9 cellular contexts compared by ENCODE assay signal in genomic region chr4:89306486-89307184, GRCh38. TPM values are rescaled to one million over a fixed set of nuclear protein-coding genes. Genes with fewer than 3 reads are reported as not detected.
A peak's percentile ranks its signal among the peaks of the same experiment; 100 is the strongest.
DNase-seq lines count a peak whose midpoint lies in the region; ATAC-seq, FAIRE-seq and TF ChIP-seq lines count a peak whose summit lies in the region.
"Had no signal": no experiment of that assay in that cellular context is flagged by ENCODE, and none has a peak within 500 bp of the region (broad histone marks: within the 10 kb centered on the region; RNA-seq: fewer than 3 reads in every experiment).

No MANE protein-coding gene starts in this region.

- BruUV-seq in HepG2 (replicated peaks; lab: Mats Ljungman, UMichigan), result no TSS peak

- ATAC-seq in HepG2 (no peak), body of pancreas (no peak)

- H4K20me1 ChIP-seq in HepG2 (ENCODE audit: insufficient read depth, low read length), result no peaks in the 10 kb centered on the region

- in situ Hi-C loops in HepG2 (cut with HindIII; ENCODE audit: extremely low pct_ligation_motif_present, low pct_unique_long_range_greater_than_20kb), result no loop called here
- in situ Hi-C loops in GM13977 (cut with MboI; ENCODE audit: low pct_unique_long_range_greater_than_20kb, low sequenced_read_pairs, unreplicated experiment), result no loop called here
- in situ Hi-C loops in KBM-7 (cut with MboI; ENCODE audit: low pct_unique_long_range_greater_than_20kb, low sequenced_read_pairs), result no loop called here

- TF ChIP-seq POLR2A in HepG2 (IDR thresholded peaks at IDR 0.05; ENCODE audit: insufficient read depth in 1 of 2, low read depth in 2 of 2, low read length in 2 of 2), result no peak
- no peak for TF ChIP-seq POLR2A in body of pancreas (IDR thresholded peaks at IDR 0.05)

- TF ChIP-seq RAD21 in liver (IDR thresholded peaks at IDR 0.05) (no peak), HepG2 (CRISPR knock-in tag; IDR thresholded peaks at IDR 0.05) (no peak)

- TF ChIP-seq CTCF in liver (IDR thresholded peaks at IDR 0.05; ENCODE audit: low read depth, low read length, missing input control), result no peak
- TF ChIP-seq CTCF in HepG2 (CRISPR knock-in tag; IDR thresholded peaks at IDR 0.05), result no peak
- TF ChIP-seq CTCF in body of pancreas (IDR thresholded peaks at IDR 0.05), result no peak
- no peak for TF ChIP-seq CTCF in GM13977 (IDR thresholded peaks at IDR 0.05; ENCODE audit: extremely low read depth, insufficient read depth, missing control alignments)

- H3K9me3 ChIP-seq in liver (ENCODE audit: control insufficient read depth in 4 of 4, low read length in 3 of 4), result no peaks in the 10 kb centered on the region
- no peaks in the 10 kb centered on the region for H3K9me3 ChIP-seq in HepG2 (ENCODE audit: low read length)
- no peaks in the 10 kb centered on the region for H3K9me3 ChIP-seq in body of pancreas
- no peaks in the 10 kb centered on the region for H3K9me3 ChIP-seq in mucosa of rectum (ENCODE audit: control insufficient read depth in 2 of 2, low read length in 2 of 2)

- CTCF ChIA-PET in HepG2 (lab: Yijun Ruan, JAX; ENCODE audit: low intra/inter-chr PET ratio, low total read pairs), result no interaction called here

- H3K27ac ChIP-seq in liver (ENCODE audit: low read depth in 1 of 2, low read length in 2 of 2) (peak overlapping the region; percentile 14 to 52), HepG2 (ENCODE audit: extremely low read length, insufficient read depth, low read length) (no peak overlapping the region), body of pancreas (peak overlapping the region; percentile 64 to 84 (median 78)), mucosa of rectum (ENCODE audit: low read depth in 2 of 2, low read length in 2 of 2) (peak overlapping the region; percentile 80 to 86), urinary bladder (ENCODE audit: low read depth) (no peak overlapping the region)

- intact Hi-C loops in HepG2 (cut with micrococcal nuclease; ENCODE audit: unreplicated experiment) (no loop called here), body of pancreas (cut with DNase I) (no loop called here)

- POLR2A ChIA-PET in HepG2 (lab: Yijun Ruan, JAX), result no interaction called here

- H3K4me2 ChIP-seq in HepG2 (ENCODE audit: low read depth, low read length), result no peak overlapping the region

- TF ChIP-seq EP300 in HepG2 (IDR thresholded peaks at IDR 0.05; ENCODE audit: low read depth in 2 of 2, low read length in 2 of 2) (no peak), HepG2 (CRISPR knock-in tag; IDR thresholded peaks at IDR 0.05; ENCODE audit: borderline replicate concordance) (no peak)

- peaks cover 0 to 24% (median 7%) of the 10 kb centered on the region in 4 donors for H3K4me1 ChIP-seq in liver (ENCODE audit: control insufficient read depth in 4 of 4, insufficient read depth in 4 of 4, low read length in 3 of 4)
- H3K4me1 ChIP-seq in HepG2 (ENCODE audit: insufficient read depth, low read length), result no peaks in the 10 kb centered on the region
- H3K4me1 ChIP-seq in body of pancreas, result peaks cover 48% of the 10 kb centered on the region
- H3K4me1 ChIP-seq in mucosa of rectum (ENCODE audit: control insufficient read depth in 2 of 2, insufficient read depth in 2 of 2, low read length in 2 of 2), result peaks cover 12 to 29% of the 10 kb centered on the region in 2 donors
- H3K4me1 ChIP-seq in urinary bladder (ENCODE audit: insufficient read depth), result no peaks in the 10 kb centered on the region

- H3K4me3 ChIP-seq in liver (ENCODE audit: low read depth in 1 of 3, low read length in 3 of 3), result peak overlapping the region in 1 of 3 donors; percentile 66
- no peak overlapping the region for H3K4me3 ChIP-seq in HepG2 (replicated peaks in 1 of 3; ENCODE audit: insufficient read depth in 1 of 3, low read depth in 2 of 3, low read length in 3 of 3)
- H3K4me3 ChIP-seq in body of pancreas, result peak overlapping the region in 1 of 2 donors; percentile 74
- H3K4me3 ChIP-seq in mucosa of rectum (ENCODE audit: low read length in 2 of 2), result peak overlapping the region; percentile 91 to 94
- H3K4me3 ChIP-seq in urinary bladder (ENCODE audit: low read depth, low read length), result peak overlapping the region; percentile 0

- no peak overlapping the region for H2AFZ ChIP-seq in HepG2 (ENCODE audit: low read length)

- FAIRE-seq in HepG2 (lab: Jason Lieb, UNC), result no peak

- H3K79me2 ChIP-seq in HepG2 (ENCODE audit: insufficient read depth, low read length), result no peaks in the 10 kb centered on the region

- H3K9ac ChIP-seq in liver (ENCODE audit: low read depth in 1 of 2, low read length in 2 of 2), result peak overlapping the region in 1 of 2 donors; percentile 87
- no peak overlapping the region for H3K9ac ChIP-seq in HepG2 (ENCODE audit: insufficient read depth, low read depth, low read length)
- peak overlapping the region; percentile 83 to 91 for H3K9ac ChIP-seq in mucosa of rectum (ENCODE audit: low read depth in 1 of 2, low read length in 2 of 2)

- H3K27me3 ChIP-seq in liver (ENCODE audit: control insufficient read depth in 4 of 4, insufficient read depth in 4 of 4, low read length in 3 of 4) (no peaks in the 10 kb centered on the region), HepG2 (ENCODE audit: control insufficient read depth in 1 of 2, insufficient read depth in 2 of 2, low read length in 2 of 2) (peaks cover 0 to 23% of the 10 kb centered on the region in 2 experiments; a peak in 3 of 5 replicates), body of pancreas (no peaks in the 10 kb centered on the region), mucosa of rectum (ENCODE audit: control insufficient read depth in 2 of 2, insufficient read depth in 2 of 2, low read length in 2 of 2) (no peaks in the 10 kb centered on the region)

- 46% methylated on average over 11 of the region's 11 CpGs for WGBS in liver
- 11% methylated on average over 11 of the region's 11 CpGs for WGBS in HepG2 (ENCODE audit: low lambda C conversion rate)
- WGBS in body of pancreas, 2 donors, result 13 to 19% methylated on average over 11 of the region's 11 CpGs
- 69% methylated on average over 11 of the region's 11 CpGs for WGBS in urinary bladder

- no peaks in the 10 kb centered on the region for H3K36me3 ChIP-seq in liver (ENCODE audit: control insufficient read depth in 4 of 4, insufficient read depth in 3 of 4, low read depth in 1 of 4, low read length in 3 of 4)
- no peaks in the 10 kb centered on the region for H3K36me3 ChIP-seq in HepG2 (replicated peaks in 1 of 2; ENCODE audit: control insufficient read depth in 1 of 2, insufficient read depth in 2 of 2, low read length in 2 of 2)
- H3K36me3 ChIP-seq in body of pancreas (replicated peaks in 1 of 2; ENCODE audit: insufficient read depth in 1 of 2, low read depth in 2 of 2), result no peaks in the 10 kb centered on the region
- H3K36me3 ChIP-seq in mucosa of rectum (ENCODE audit: control insufficient read depth in 2 of 2, insufficient read depth in 2 of 2, low read length in 2 of 2), result no peaks in the 10 kb centered on the region
- no peaks in the 10 kb centered on the region for H3K36me3 ChIP-seq in urinary bladder (ENCODE audit: insufficient read depth)

- DNase-seq in HepG2 (ENCODE audit: low spot score), result no peak
- no peak for DNase-seq in body of pancreas
- DNase-seq in effector CD8-positive, alpha-beta T cell (lab: John Stamatoyannopoulos, UW), result no peak
- DNase-seq in GM13977 (ENCODE audit: low spot score), result no peak
- no peak for DNase-seq in KBM-7
- DNase-seq: activated CD4-positive, CD25-positive, alpha-beta regulatory T cell treated with anti-CD3 and anti-CD28 coated beads, Interleukin-2, amount 50 U/mL, for 72 hours had no signal

TF ChIP-seq in liver, 16 proteins besides CTCF, POLR2A, EP300 and RAD21 (continues in another document):
- TF ChIP-seq ATF3 (IDR thresholded peaks at IDR 0.05), result no peak
- no peak for TF ChIP-seq EGR1 (IDR thresholded peaks at IDR 0.05; ENCODE audit: low read depth in 2 of 2)
- TF ChIP-seq HNF4A (conservative IDR thresholded peaks at IDR 0.05), result no peak
- no peak for TF ChIP-seq NR2F2 (IDR thresholded peaks at IDR 0.05)

TF ChIP-seq in HepG2, 621 proteins besides CTCF, POLR2A, EP300 and RAD21 (continues in another document):
- TF ChIP-seq FOXP1 (IDR thresholded peaks at IDR 0.05), result no peak
- no peak for TF ChIP-seq FOXP1 (CRISPR knock-in tag; IDR thresholded peaks at IDR 0.05)
- TF ChIP-seq SIX1 (CRISPR knock-in tag; IDR thresholded peaks at IDR 0.05; ENCODE audit: borderline replicate concordance), result no peak
- TF ChIP-seq RFX1 (IDR thresholded peaks at IDR 0.05), result no peak
- no peak for TF ChIP-seq TOPORS (CRISPR knock-in tag; IDR thresholded peaks at IDR 0.05)
- no peak for TF ChIP-seq POLR2AphosphoS5 (IDR thresholded peaks at IDR 0.05; ENCODE audit: low read depth, low read length)
- no peak for TF ChIP-seq KLF13 (CRISPR knock-in tag; IDR thresholded peaks at IDR 0.05)
- no peak for TF ChIP-seq CENPBD1 (CRISPR knock-in tag; IDR thresholded peaks at IDR 0.05; ENCODE audit: borderline replicate concordance, low read depth)

RNA-seq across cellular contexts. Expression of gene GPRIN3, which starts 1.0 kb away (rescaled TPM):
- total RNA-seq in liver (1 to 10 TPM; 1.4 to 1.5 TPM), HepG2 (2016; rRNA removed; fragmentation: Illumina TruSeq; extraction: Trizol) (not detected in 2 replicates), body of pancreas (1 to 10 TPM; 5.3 to 9.3 TPM), urinary bladder (7.2 TPM)
- polyA plus RNA-seq in liver (under 1 TPM; 0.25 to 0.44 TPM), HepG2 (2011; rRNA removed) (not detected in 2 replicates), urinary bladder (0.66 TPM)
- not detected in 2 replicates for total RNA-seq in HepG2 (2016; cell fraction: cytosol; rRNA removed; fragmentation: Illumina TruSeq; extraction: Trizol; ENCODE audit: low read depth)
- total RNA-seq in HepG2 (2016; cell fraction: insoluble cytoplasmic fraction; rRNA removed; fragmentation: Illumina TruSeq; extraction: Trizol), result not detected in 2 replicates
- total RNA-seq in HepG2 (2016; cell fraction: membrane; rRNA removed; fragmentation: Illumina TruSeq; extraction: Trizol), result not detected in 2 replicates
- not detected in 2 replicates for total RNA-seq in HepG2 (2016; cell fraction: nucleus; rRNA removed; fragmentation: Illumina TruSeq; extraction: Trizol)
- not detected in 2 replicates for polyA plus RNA-seq in HepG2 (2011; cell fraction: cytosol; rRNA removed)
- not detected in 2 replicates for polyA plus RNA-seq in HepG2 (2011; cell fraction: nucleus; rRNA removed)
- polyA plus RNA-seq in HepG2 (2012), result not detected in 2 replicates
- not detected in 2 replicates for polyA plus RNA-seq in HepG2 (2016; cell fraction: cytosol; fragmentation: Illumina TruSeq; extraction: Trizol; ENCODE audit: low read depth)
- polyA plus RNA-seq in HepG2 (2016; cell fraction: insoluble cytoplasmic fraction; fragmentation: Illumina TruSeq; extraction: Trizol; ENCODE audit: low read depth), result not detected in 2 replicates
- not detected in 2 replicates for polyA plus RNA-seq in HepG2 (2016; cell fraction: membrane; fragmentation: Illumina TruSeq; extraction: Trizol; ENCODE audit: low read depth)
- polyA plus RNA-seq in HepG2 (2016; cell fraction: nucleus; fragmentation: Illumina TruSeq; extraction: Trizol; ENCODE audit: insufficient read depth, low read depth), result not detected in 2 replicates
- polyA minus RNA-seq in HepG2 (2011; rRNA and poly(A)+ RNA removed; ENCODE audit: low replicate concordance), result not detected in 2 replicates
- not detected in 2 replicates for polyA minus RNA-seq in HepG2 (2011; cell fraction: cytosol; rRNA and poly(A)+ RNA removed)
- not detected in 2 replicates for polyA minus RNA-seq in HepG2 (2011; cell fraction: nucleus; rRNA and poly(A)+ RNA removed)

Comparison
In these comparisons a context has a peak if more than half of its experiments do, and no peak if none do; other contexts are left out.
1. H3K27ac ChIP-seq: peak in liver (2 of 2), body of pancreas (4 of 4) and mucosa of rectum (2 of 2); none in HepG2 (single experiment) and urinary bladder (single experiment).
2. H3K4me3 ChIP-seq: peak in mucosa of rectum (2 of 2) and urinary bladder (single experiment); none in HepG2 (0 of 3).